In the genomic region with DNA sequence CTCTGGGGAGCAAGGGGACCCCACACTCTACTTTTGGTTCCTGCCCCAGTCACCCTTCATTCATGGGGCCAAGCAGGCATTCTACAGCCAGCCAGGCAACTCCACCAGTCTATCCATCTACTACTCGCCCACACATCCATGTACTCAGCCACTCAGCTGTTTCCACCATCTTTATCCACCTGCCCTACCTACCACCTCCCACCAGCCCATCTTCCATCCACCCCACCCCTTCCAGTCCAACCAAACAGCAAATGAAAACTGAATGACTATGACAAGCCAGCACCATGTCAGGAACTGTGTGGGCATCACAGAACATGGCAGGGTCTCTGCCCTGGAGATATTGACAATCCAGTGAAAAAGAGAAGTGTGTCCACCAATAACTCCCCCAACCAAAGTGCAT, we compare ENCODE assay signal across 20 cellular contexts. TPM values are rescaled to one million over a fixed set of nuclear protein-coding genes. Genes with fewer than 3 reads are reported as not detected.
DNase-seq lines count a peak whose midpoint lies in the region; ATAC-seq, FAIRE-seq and TF ChIP-seq lines count a peak whose summit lies in the region.
"Had no signal": no experiment of that assay in that cellular context is flagged by ENCODE, and none has a peak within 500 bp of the region (broad histone marks: within the 10 kb centered on the region; RNA-seq: fewer than 3 reads in every experiment).

No MANE protein-coding gene starts in this region.

- H3K4me3 Mint-ChIP-seq in Caco-2 (ENCODE audit: unreplicated experiment): no peak overlapping the region
- H3K4me3 Mint-ChIP-seq in T-helper 2 cell treated with Interferon-gamma antibody and Interleukin-4, amounts not matched to agents 5 μg/mL and 100 μg/mL, for 36 hours: no peak overlapping the region
- H3K4me3 Mint-ChIP-seq: CD4-positive, alpha-beta memory T cell had no signal

- H4K20me1 ChIP-seq in IMR-90 (ENCODE audit: insufficient read depth, low read length): no peaks in the 10 kb centered on the region

- H3K27me3 ChIP-seq in Caco-2 (replicated peaks; ENCODE audit: control insufficient read depth, insufficient read depth, low read length) (no peaks in the 10 kb centered on the region), IMR-90 (ENCODE audit: control insufficient read depth, insufficient read depth, low read length) (peaks cover 48% of the 10 kb centered on the region)

- H3K27ac ChIP-seq in IMR-90 (ENCODE audit: insufficient read depth, low read length) (no peak overlapping the region), epithelial cell of prostate (peak overlapping the region; percentile 12)

- H3K4ac ChIP-seq in IMR-90 (ENCODE audit: low read depth, low read length): no peak overlapping the region

- TF ChIP-seq RAD21 in IMR-90 (IDR thresholded peaks at IDR 0.05; ENCODE audit: low read length): no peak

- H3K56ac ChIP-seq in IMR-90 (ENCODE audit: extremely low read depth, insufficient read depth, low read length): no peak overlapping the region

- no peaks in the 10 kb centered on the region for H3K79me1 ChIP-seq in IMR-90 (ENCODE audit: low read depth in 1 of 2, low read length in 2 of 2)

- no peak for ATAC-seq in IMR-90 (ENCODE audit: low read depth)
- ATAC-seq in HG02678 (IDR thresholded peaks at IDR 0.05; ENCODE audit: unreplicated experiment): no peak
- ATAC-seq in HG03280 (IDR thresholded peaks at IDR 0.05; ENCODE audit: unreplicated experiment): no peak

- H3K9ac ChIP-seq in IMR-90 (ENCODE audit: low read depth, low read length): no peak overlapping the region

- H2BK5ac ChIP-seq in IMR-90 (ENCODE audit: low read depth, low read length, poor library complexity, severe bottlenecking): no peak overlapping the region

- peak; percentile 55 for FAIRE-seq in urothelium cell line (lab: Jason Lieb, UNC)
- FAIRE-seq: GM12891, GM18507, H1 had no signal

- CTCF ChIA-PET in Caco-2 (lab: Charles Lee) (no interaction called here), IMR-90 (lab: Yijun Ruan, JAX) (no interaction called here)

- no peak overlapping the region for H2AK5ac ChIP-seq in IMR-90 (ENCODE audit: low read depth, low read length)

- no peak overlapping the region for H3K14ac ChIP-seq in IMR-90 (replicated peaks; ENCODE audit: low read depth, low read length)

- H3K27ac Mint-ChIP-seq in Caco-2 (ENCODE audit: unreplicated experiment): peak overlapping the region; percentile 13
- no peak overlapping the region for H3K27ac Mint-ChIP-seq in T-helper 2 cell treated with Interferon-gamma antibody and Interleukin-4, amounts not matched to agents 5 μg/mL and 100 μg/mL, for 36 hours

- no peak overlapping the region for H2BK120ac ChIP-seq in IMR-90 (ENCODE audit: low read depth, low read length)

- H4K5ac ChIP-seq in IMR-90 (ENCODE audit: low read depth, low read length): no peak overlapping the region

- H3K18ac ChIP-seq in IMR-90 (ENCODE audit: low read depth, low read length): no peak overlapping the region

- H3K36me3 Mint-ChIP-seq in Caco-2 (ENCODE audit: insufficient read depth, unreplicated experiment): peaks cover 46% of the 10 kb centered on the region
- no peaks in the 10 kb centered on the region for H3K36me3 Mint-ChIP-seq in T-helper 2 cell treated with Interferon-gamma antibody and Interleukin-4, amounts not matched to agents 5 μg/mL and 100 μg/mL, for 36 hours (ENCODE audit: low read depth)
- H3K36me3 Mint-ChIP-seq: CD4-positive, alpha-beta memory T cell had no signal

- H3K4me1 ChIP-seq in Caco-2: peaks cover 9% of the 10 kb centered on the region
- H3K4me1 ChIP-seq in IMR-90 (ENCODE audit: control insufficient read depth, insufficient read depth, low read length): no peaks in the 10 kb centered on the region

- no CpG with 5 or more reads among the region's 1 CpG for WGBS in IMR-90 (ENCODE audit: extremely low coverage in 2 of 2, insufficient read length in 1 of 2), 2 experiments

- H3K27me3 Mint-ChIP-seq in Caco-2 (ENCODE audit: insufficient read depth, unreplicated experiment): no peaks in the 10 kb centered on the region
- H3K27me3 Mint-ChIP-seq in T-helper 2 cell treated with Interferon-gamma antibody and Interleukin-4, amounts not matched to agents 5 μg/mL and 100 μg/mL, for 36 hours (ENCODE audit: low read depth): peaks cover 5% of the 10 kb centered on the region

- no peak overlapping the region for H3K4me2 ChIP-seq in IMR-90 (ENCODE audit: low read depth, low read length)

- POLR2A ChIA-PET in Caco-2 (lab: Charles Lee) (no interaction called here), IMR-90 (lab: Charles Lee; ENCODE audit: unreplicated experiment) (no interaction called here)

- H3K4me1 Mint-ChIP-seq in Caco-2 (ENCODE audit: low read depth, unreplicated experiment): peaks cover 4% of the 10 kb centered on the region
- no peaks in the 10 kb centered on the region for H3K4me1 Mint-ChIP-seq in T-helper 2 cell treated with Interferon-gamma antibody and Interleukin-4, amounts not matched to agents 5 μg/mL and 100 μg/mL, for 36 hours (ENCODE audit: low read depth)
- H3K4me1 Mint-ChIP-seq: CD4-positive, alpha-beta memory T cell had no signal

- H4K91ac ChIP-seq in IMR-90 (ENCODE audit: insufficient read depth, low read depth, low read length): no peak overlapping the region

- H2BK20ac ChIP-seq in IMR-90 (ENCODE audit: low read depth, low read length): no peak overlapping the region

- in situ Hi-C loops in IMR-90 (cut with MboI; ENCODE audit: low sequenced_read_pairs): no loop called here

- no peak overlapping the region for H2AFZ ChIP-seq in IMR-90 (replicated peaks; ENCODE audit: low read length, poor library complexity)

- dilution Hi-C loops in IMR-90 (cut with HindIII; ENCODE audit: low sequenced_read_pairs, unreplicated experiment): no loop called here

- no peak for TF ChIP-seq POLR2A in IMR-90 (IDR thresholded peaks at IDR 0.05; ENCODE audit: low read depth, low read length)

- H3K9me3 ChIP-seq in Caco-2 (no peaks in the 10 kb centered on the region), IMR-90 (ENCODE audit: control insufficient read depth, insufficient read depth, low read length) (no peaks in the 10 kb centered on the region)

- intact Hi-C loops in Caco-2 (cut with micrococcal nuclease; ENCODE audit: unreplicated experiment): no loop called here
- intact Hi-C loops in IMR-90 (cut with micrococcal nuclease): no loop called here

- no peak for TF ChIP-seq CTCF in Caco-2 (IDR thresholded peaks at IDR 0.05; ENCODE audit: insufficient read depth in 1 of 2, low read depth in 1 of 2, low read length in 1 of 2, severe bottlenecking in 1 of 2, unreplicated experiment in 1 of 2)
- TF ChIP-seq CTCF in IMR-90 (conservative IDR thresholded peaks at IDR 0.05; ENCODE audit: low read depth, low read length): no peak

- BruUV-seq in Caco-2 (replicated peaks; lab: Mats Ljungman, UMichigan): no TSS peak
- BruUV-seq in IMR-90 (replicated peaks; lab: Mats Ljungman, UMichigan): no TSS peak

- no peak overlapping the region for H3K4me3 ChIP-seq in Caco-2 (ENCODE audit: low read depth, low read length)
- H3K4me3 ChIP-seq in IMR-90 (ENCODE audit: insufficient read depth, low read depth, low read length): no peak overlapping the region

- peaks cover 8% of the 10 kb centered on the region for H3K36me3 ChIP-seq in Caco-2 (ENCODE audit: control insufficient read depth, insufficient read depth, low read length)
- no peaks in the 10 kb centered on the region for H3K36me3 ChIP-seq in IMR-90 (ENCODE audit: control insufficient read depth, insufficient read depth, low read length)

- no peak overlapping the region for H4K8ac ChIP-seq in IMR-90 (ENCODE audit: low read depth in 2 of 2, low read length in 2 of 2)

- no peak for DNase-seq in Caco-2
- DNase-seq in IMR-90: no peak
- DNase-seq in epithelial cell of prostate (ENCODE audit: low read depth, low spot score): no peak
- no peak for DNase-seq in urothelium cell line (ENCODE audit: low spot score)
- DNase-seq in T-helper 2 cell treated with Interferon-gamma antibody and Interleukin-4, amounts not matched to agents 5 μg/mL and 100 μg/mL, for 36 hours (ENCODE audit: low spot score): no peak
- DNase-seq: 8988T; C1 segment of cervical spinal cord; CD4-positive, alpha-beta memory T cell; DMS53; DMS79 treated with DMSO at 0.1 percent for 48 hours; GF-D8; H7 had no signal

- H3K9me1 ChIP-seq in IMR-90 (ENCODE audit: insufficient read depth, low read length): no peaks in the 10 kb centered on the region

- H3K23ac ChIP-seq in IMR-90 (ENCODE audit: low read depth, low read length): no peak overlapping the region

- H3K9me3 Mint-ChIP-seq in Caco-2 (ENCODE audit: unreplicated experiment): no peaks in the 10 kb centered on the region
- H3K9me3 Mint-ChIP-seq in T-helper 2 cell treated with Interferon-gamma antibody and Interleukin-4, amounts not matched to agents 5 μg/mL and 100 μg/mL, for 36 hours: no peaks in the 10 kb centered on the region
- H3K9me3 Mint-ChIP-seq: CD4-positive, alpha-beta memory T cell had no signal

- H2AK9ac ChIP-seq in IMR-90 (replicated peaks; ENCODE audit: low read depth, low read length, poor library complexity): peak overlapping the region; percentile 62

- H2BK15ac ChIP-seq in IMR-90 (ENCODE audit: low read depth, low read length): no peak overlapping the region

TF ChIP-seq in IMR-90, 13 proteins besides CTCF, POLR2A, EP300 and RAD21 (continues in another document):
- TF ChIP-seq BHLHE40 (IDR thresholded peaks at IDR 0.05; ENCODE audit: low read depth, low read length) (no peak), CEBPB (IDR thresholded peaks at IDR 0.05; ENCODE audit: low read depth, low read length) (no peak)

RNA-seq across cellular contexts. Expression of a gene that starts 7.9 kb away (rescaled TPM):
- 77.2 and 80.5 TPM in 2 replicates for total RNA-seq in Caco-2 (2022)
- total RNA-seq in IMR-90 (2012; rRNA removed): under 0.01 TPM in 1 of 2 replicates, not detected in the other
- polyA plus RNA-seq in IMR-90 (2012; rRNA removed): 0.07 and 0.09 TPM in 2 replicates
- polyA plus RNA-seq in IMR-90 (2012; cell fraction: cytosol; rRNA removed): 0.02 TPM in 1 of 2 replicates, not detected in the other
- 0.08 and 0.29 TPM in 2 replicates for polyA plus RNA-seq in IMR-90 (2012; cell fraction: nucleus; rRNA removed; ENCODE audit: low replicate concordance)
- total RNA-seq: A673 had no signal
- polyA plus RNA-seq: BJ; CD4-positive, alpha-beta memory T cell had no signal

RNA-seq across cellular contexts. Expression of a gene that starts 13.7 kb away (rescaled TPM):
- total RNA-seq in Caco-2 (2022): 5.9 and 7.3 TPM in 2 replicates
- total RNA-seq in IMR-90 (2012; rRNA removed): 0.18 and 0.56 TPM in 2 replicates
- 1.2 TPM in 2 replicates for polyA plus RNA-seq in IMR-90 (2012; rRNA removed)
- polyA plus RNA-seq in IMR-90 (2012; cell fraction: cytosol; rRNA removed): 0.29 and 1.1 TPM in 2 replicates
- polyA plus RNA-seq in IMR-90 (2012; cell fraction: nucleus; rRNA removed; ENCODE audit: low replicate concordance): 1.0 and 2.0 TPM in 2 replicates
- total RNA-seq: CD4-positive, alpha-beta memory T cell; Daoy had no signal
- polyA plus RNA-seq: BJ; CD4-positive, alpha-beta memory T cell had no signal

RNA-seq across cellular contexts. Expression of a gene that starts 30.3 kb away (rescaled TPM):
- total RNA-seq in Caco-2 (2022): not detected in 2 replicates
- not detected in 2 replicates for total RNA-seq in IMR-90 (2012; rRNA removed)
- polyA plus RNA-seq in IMR-90 (2012; rRNA removed): not detected in 2 replicates
- 0.02 TPM in 1 of 2 replicates, not detected in the other for polyA plus RNA-seq in IMR-90 (2012; cell fraction: cytosol; rRNA removed)
- polyA plus RNA-seq in IMR-90 (2012; cell fraction: nucleus; rRNA removed; ENCODE audit: low replicate concordance): 0.20 and 0.45 TPM in 2 replicates
- total RNA-seq: A673; CD4-positive, alpha-beta memory T cell; Daoy had no signal
- polyA plus RNA-seq: CD4-positive, alpha-beta memory T cell had no signal

Comparison
In these comparisons a context has a peak if more than half of its experiments do, and no peak if none do; other contexts are left out.
1. RNA of a gene that starts 7.9 kb away (total RNA-seq): 77.2 to 80.5 TPM in Caco-2; under 0.01 TPM in IMR-90; every median in the first group is over 10 times any median in the second.